Comparison of ENCODE assay signal across 1 cellular context in the genomic region with DNA sequence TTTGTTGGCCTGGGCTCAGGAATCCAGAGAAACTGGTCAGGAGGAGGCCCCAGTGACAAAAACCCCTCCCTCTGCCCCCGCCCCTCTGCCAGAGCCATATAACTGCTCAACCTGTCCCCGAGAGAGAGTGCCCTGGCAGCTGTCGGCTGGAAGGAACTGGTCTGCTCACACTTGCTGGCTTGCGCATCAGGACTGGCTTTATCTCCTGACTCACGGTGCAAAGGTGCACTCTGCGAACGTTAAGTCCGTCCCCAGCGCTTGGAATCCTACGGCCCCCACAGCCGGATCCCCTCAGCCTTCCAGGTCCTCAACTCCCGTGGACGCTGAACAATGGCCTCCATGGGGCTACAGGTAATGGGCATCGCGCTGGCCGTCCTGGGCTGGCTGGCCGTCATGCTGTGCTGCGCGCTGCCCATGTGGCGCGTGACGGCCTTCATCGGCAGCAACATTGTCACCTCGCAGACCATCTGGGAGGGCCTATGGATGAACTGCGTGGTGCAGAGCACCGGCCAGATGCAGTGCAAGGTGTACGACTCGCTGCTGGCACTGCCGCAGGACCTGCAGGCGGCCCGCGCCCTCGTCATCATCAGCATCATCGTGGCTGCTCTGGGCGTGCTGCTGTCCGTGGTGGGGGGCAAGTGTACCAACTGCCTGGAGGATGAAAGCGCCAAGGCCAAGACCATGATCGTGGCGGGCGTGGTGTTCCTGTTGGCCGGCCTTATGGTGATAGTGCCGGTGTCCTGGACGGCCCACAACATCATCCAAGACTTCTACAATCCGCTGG.
A peak's percentile ranks its signal among the peaks of the same experiment; 100 is the strongest.
TF ChIP-seq lines count a peak whose summit lies in the region.

A gene with protein sequence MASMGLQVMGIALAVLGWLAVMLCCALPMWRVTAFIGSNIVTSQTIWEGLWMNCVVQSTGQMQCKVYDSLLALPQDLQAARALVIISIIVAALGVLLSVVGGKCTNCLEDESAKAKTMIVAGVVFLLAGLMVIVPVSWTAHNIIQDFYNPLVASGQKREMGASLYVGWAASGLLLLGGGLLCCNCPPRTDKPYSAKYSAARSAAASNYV (plus strand): TSS at position 125 of the 784 bp plus-strand sequence. CDS start 206 bp downstream, at position 331.

TF ChIP-seq in HCT116, 20 proteins besides CTCF, POLR2A, EP300 and RAD21:
- TF ChIP-seq ELF1 (IDR thresholded peaks at IDR 0.05; ENCODE audit: borderline replicate concordance, low read depth) (no peak), POLR2AphosphoS5 (IDR thresholded peaks at IDR 0.05; ENCODE audit: low read depth, low read length) (peak; percentile 100), YY1 (IDR thresholded peaks at IDR 0.05; ENCODE audit: extremely low read depth, insufficient replicate concordance, low read depth, low read length) (peak; percentile 73), EZH2phosphoT487 (IDR thresholded peaks at IDR 0.05; ENCODE audit: borderline replicate concordance) (no peak), SP1 (IDR thresholded peaks at IDR 0.05; ENCODE audit: low read depth) (no peak)
- TF ChIP-seq, protein P1, sequence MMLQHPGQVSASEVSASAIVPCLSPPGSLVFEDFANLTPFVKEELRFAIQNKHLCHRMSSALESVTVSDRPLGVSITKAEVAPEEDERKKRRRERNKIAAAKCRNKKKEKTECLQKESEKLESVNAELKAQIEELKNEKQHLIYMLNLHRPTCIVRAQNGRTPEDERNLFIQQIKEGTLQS (IDR thresholded peaks at IDR 0.05): no peak
